In genomic region chr15:42576040-42576594, GRCh38 we compare ENCODE assay signal across 8 cellular contexts. TPM values are rescaled to one million over a fixed set of nuclear protein-coding genes. Genes with fewer than 3 reads are reported as not detected.
DNase-seq lines count a peak whose midpoint lies in the region; ATAC-seq and TF ChIP-seq lines count a peak whose summit lies in the region.

No MANE protein-coding gene starts in this region.

- H3K4me1 ChIP-seq in hepatocyte (ENCODE audit: insufficient read depth), result peaks cover 5% of the 10 kb centered on the region

- DNase-seq in NCI-H1417 (lab: John Stamatoyannopoulos, UW) (peak in 2 of 3 experiments; percentile 13 to 54), NCI-H1417 treated with DMSO at 0.1 percent for 48 hours (lab: John Stamatoyannopoulos, UW) (no peak), T-cell (peak in 2 of 34 experiments; percentile 5 to 6), hepatocyte (ENCODE audit: low spot score) (no peak), NCI-H524 treated with DMSO at 0.1 percent for 48 hours (lab: John Stamatoyannopoulos, UW) (no peak)

- H3K36me3 ChIP-seq in hepatocyte (replicated peaks; ENCODE audit: insufficient read depth, low read depth), result no peaks in the 10 kb centered on the region

- H3K4me3 ChIP-seq in hepatocyte, result peak overlapping the region; percentile 37

- peaks cover 9% of the 10 kb centered on the region for H3K79me2 ChIP-seq in hepatocyte

- H3K9me3 Mint-ChIP-seq in T-cell, result no peaks in the 10 kb centered on the region
- no peaks in the 10 kb centered on the region for H3K9me3 Mint-ChIP-seq in stimulated activated memory B cell treated with anti-CD40 and anti-IgM and Interleukin-4, amounts not matched to agents 10 μg/mL and 1 μg/mL and 100 μg/mL, for 72 hours

- peak overlapping the region in 1 of 2 donors; percentile 71 for H3K27ac Mint-ChIP-seq in T-cell
- H3K27ac Mint-ChIP-seq in stimulated activated memory B cell treated with anti-CD40 and anti-IgM and Interleukin-4, amounts not matched to agents 10 μg/mL and 1 μg/mL and 100 μg/mL, for 72 hours, result peak overlapping the region; percentile 69

- no peak for TF ChIP-seq CTCF in hepatocyte (IDR thresholded peaks at IDR 0.05; ENCODE audit: poor library complexity)

- no peaks in the 10 kb centered on the region for H3K36me3 Mint-ChIP-seq in T-cell
- H3K36me3 Mint-ChIP-seq in stimulated activated memory B cell treated with anti-CD40 and anti-IgM and Interleukin-4, amounts not matched to agents 10 μg/mL and 1 μg/mL and 100 μg/mL, for 72 hours, result no peaks in the 10 kb centered on the region

- no peaks in the 10 kb centered on the region for H3K9me2 ChIP-seq in hepatocyte (replicated peaks; ENCODE audit: insufficient read depth)

- CTCF ChIA-PET in T-cell (lab: Charles Lee), result interaction anchor here (0.7 to 1.0 kb wide), 3 partner anchors 9 to 81 kb away, joined by 3 read pairs; partner anchors contain the start of gene SNAP23 (in 1 of the 2)

- H3K4me1 Mint-ChIP-seq in T-cell, result peaks cover 17 to 27% (median 22%) of the 10 kb centered on the region in 3 donors
- H3K4me1 Mint-ChIP-seq in stimulated activated memory B cell treated with anti-CD40 and anti-IgM and Interleukin-4, amounts not matched to agents 10 μg/mL and 1 μg/mL and 100 μg/mL, for 72 hours, result peaks cover 38% of the 10 kb centered on the region

- peaks cover 14% of the 10 kb centered on the region in 2 donors for H3K27me3 Mint-ChIP-seq in T-cell
- no peaks in the 10 kb centered on the region for H3K27me3 Mint-ChIP-seq in stimulated activated memory B cell treated with anti-CD40 and anti-IgM and Interleukin-4, amounts not matched to agents 10 μg/mL and 1 μg/mL and 100 μg/mL, for 72 hours

- POLR2A ChIA-PET in T-cell (lab: Charles Lee), result interaction anchor here (0.6 to 0.8 kb wide), 2 partner anchors 10 to 22 kb away, joined by 3 to 4 read pairs; no protein-coding TSS in a partner anchor

- H4K20me1 ChIP-seq in hepatocyte (ENCODE audit: insufficient read depth, poor library complexity, severe bottlenecking), result no peaks in the 10 kb centered on the region

- H3K9me3 ChIP-seq in hepatocyte (ENCODE audit: low read depth), result no peaks in the 10 kb centered on the region

- H2AFZ ChIP-seq in hepatocyte, result peak overlapping the region; percentile 54

- no peak for TF ChIP-seq POLR2A in GM18505 (IDR thresholded peaks at IDR 0.05; ENCODE audit: borderline replicate concordance, extremely low read depth, insufficient read depth, insufficient read length)

- H3K4me3 Mint-ChIP-seq in T-cell, result peak overlapping the region; percentile 88 to 92 (median 91)
- peak overlapping the region; percentile 88 for H3K4me3 Mint-ChIP-seq in stimulated activated memory B cell treated with anti-CD40 and anti-IgM and Interleukin-4, amounts not matched to agents 10 μg/mL and 1 μg/mL and 100 μg/mL, for 72 hours

- 21% methylated on average over 16 of the region's 16 CpGs for WGBS in hepatocyte (ENCODE audit: low lambda C conversion rate, missing lambda C conversion rate)

- H3K4me2 ChIP-seq in hepatocyte, result peak overlapping the region; percentile 82

- H3K27ac ChIP-seq in hepatocyte, result no peak overlapping the region

- ATAC-seq in T-cell (replicated peaks in 1 of 4) (no peak), HG02884 (IDR thresholded peaks at IDR 0.05; ENCODE audit: unreplicated experiment) (no peak), GM18505 (IDR thresholded peaks at IDR 0.05; ENCODE audit: unreplicated experiment) (no peak)
- ATAC-seq in stimulated activated memory B cell treated with anti-CD40 and anti-IgM and Interleukin-4, amounts not matched to agents 10 μg/mL and 1 μg/mL and 100 μg/mL, for 72 hours, result no peak

- H3K27me3 ChIP-seq in hepatocyte, result peaks cover 43% of the 10 kb centered on the region

RNA-seq across cellular contexts. Expression of gene STARD9, which starts 0.7 kb away (rescaled TPM):
- total RNA-seq in T-cell (10 to 100 TPM in 2 of 5 donors, 1 to 10 TPM in 3; 6.6 to 10.6 (median 8.8) TPM), hepatocyte (1.8 and 3.0 TPM in 2 replicates)
- 0.50 and 2.3 TPM in 2 replicates for polyA plus RNA-seq in hepatocyte

RNA-seq across cellular contexts. Expression of gene HAUS2, which starts 27.5 kb away (rescaled TPM):
- 10 to 100 TPM; 13.1 to 21.8 (median 16.8) TPM for total RNA-seq in T-cell
- 20.2 and 36.8 TPM in 2 replicates for total RNA-seq in hepatocyte
- polyA plus RNA-seq in hepatocyte, result 9.6 and 15.1 TPM in 2 replicates

RNA-seq across cellular contexts. Expression of gene LRRC57, which starts 27.5 kb away (rescaled TPM):
- total RNA-seq in T-cell (10 to 100 TPM; 13.4 to 24.6 (median 18.4) TPM), hepatocyte (19.4 and 19.6 TPM in 2 replicates)
- polyA plus RNA-seq in hepatocyte, result 13.7 and 14.1 TPM in 2 replicates

Comparison
In these comparisons a context has a peak if more than half of its experiments do, and no peak if none do; other contexts are left out.
1. DNase-seq: peak in NCI-H1417 (2 of 3); none in NCI-H1417 treated with DMSO at 0.1 percent for 48 hours (single experiment), hepatocyte (single experiment) and NCI-H524 treated with DMSO at 0.1 percent for 48 hours (single experiment).